Comparison of ENCODE assay signal across 1 cellular context in the genomic region with DNA sequence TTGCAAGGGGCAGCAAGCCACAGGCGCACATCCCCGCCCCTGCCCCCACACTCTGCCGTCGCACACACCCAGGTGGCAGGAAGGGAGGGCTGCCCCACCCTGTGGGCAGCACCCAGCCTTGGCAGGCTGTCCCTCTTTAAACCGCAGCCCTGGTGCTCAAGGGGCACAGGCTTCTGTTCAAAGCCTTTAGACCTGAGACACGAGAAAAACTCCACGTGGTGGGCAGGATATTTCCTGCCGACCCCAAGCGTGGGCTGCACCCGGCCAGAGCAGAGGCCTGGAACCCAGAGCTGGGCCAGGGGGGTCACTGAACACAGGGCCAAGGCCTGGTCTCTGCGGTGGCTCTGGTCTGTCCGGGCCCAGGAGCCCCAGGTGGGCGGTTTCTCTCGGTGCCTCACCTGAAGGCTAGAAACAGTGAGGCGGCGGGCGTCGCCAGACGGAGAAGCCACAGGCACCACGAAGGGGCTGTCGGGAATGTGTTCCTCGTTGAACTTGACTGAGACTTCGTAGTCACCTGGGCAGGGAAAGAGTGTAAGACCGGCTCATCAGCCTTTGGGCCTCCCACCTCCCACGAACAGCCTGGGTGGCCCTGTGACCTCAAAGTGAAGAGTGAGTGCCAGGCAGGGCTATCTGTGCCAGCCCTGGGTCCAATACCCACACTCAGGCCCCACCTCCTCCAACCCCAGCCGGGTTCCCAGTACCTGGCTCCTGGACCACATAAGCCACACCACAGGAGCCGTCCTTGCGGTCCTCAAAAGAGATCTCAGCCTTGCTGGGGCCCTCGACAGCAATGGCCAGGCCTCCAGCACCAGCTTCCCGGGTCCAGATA.
TF ChIP-seq lines count a peak whose summit lies in the region.

No MANE protein-coding gene starts in this region.

TF ChIP-seq in HepG2, 621 proteins besides CTCF, POLR2A, EP300 and RAD21:
- TF ChIP-seq ZNF563 (CRISPR knock-in tag; IDR thresholded peaks at IDR 0.05) (no peak), AGO2 (optimal IDR thresholded peaks at IDR 0.05; ENCODE audit: low read depth, low read length) (peak; percentile 35), RBFOX2 (IDR thresholded peaks at IDR 0.05; ENCODE audit: low read depth, low read length) (peak; percentile 19; the same call in 1 of the 2 replicates), RXRA (CRISPR knock-in tag; IDR thresholded peaks at IDR 0.05) (no peak)
